In the genomic region with DNA sequence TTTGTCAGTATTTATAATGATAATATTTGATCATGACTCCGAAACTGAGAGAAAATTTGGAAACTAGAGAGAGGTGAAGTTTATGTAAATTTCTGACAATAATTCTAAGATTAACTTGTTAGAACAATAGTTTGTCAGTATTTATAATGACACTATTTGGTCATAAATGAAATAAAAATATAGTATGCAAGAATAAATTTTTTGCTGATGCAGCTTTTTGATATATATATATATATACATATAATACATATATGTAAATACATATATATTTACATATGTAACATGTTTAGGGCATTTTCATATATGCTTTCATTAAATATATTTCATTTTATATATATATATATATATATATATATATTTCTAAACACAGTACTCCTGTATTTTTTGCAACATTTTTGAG, we compare ENCODE assay signal across 24 cellular contexts.
DNase-seq lines count a peak whose midpoint lies in the region; ATAC-seq, FAIRE-seq and TF ChIP-seq lines count a peak whose summit lies in the region.
"Had no signal": no experiment of that assay in that cellular context is flagged by ENCODE, and none has a peak within 500 bp of the region (broad histone marks: within the 10 kb centered on the region; RNA-seq: fewer than 3 reads in every experiment).

No MANE protein-coding gene starts in this region.

- no peak overlapping the region for H4K8ac ChIP-seq in IMR-90 (ENCODE audit: low read depth in 2 of 2, low read length in 2 of 2)

- BruUV-seq in HepG2 (replicated peaks; lab: Mats Ljungman, UMichigan) (no TSS peak), IMR-90 (replicated peaks; lab: Mats Ljungman, UMichigan) (no TSS peak), K562 (replicated peaks; lab: Mats Ljungman, UMichigan) (no TSS peak)

- H4K5ac ChIP-seq in IMR-90 (ENCODE audit: low read depth, low read length), result no peak overlapping the region

- H3K9ac ChIP-seq in HepG2 (ENCODE audit: insufficient read depth, low read depth, low read length), result no peak overlapping the region
- H3K9ac ChIP-seq in IMR-90 (ENCODE audit: low read depth, low read length), result no peak overlapping the region
- no peak overlapping the region for H3K9ac ChIP-seq in K562 (ENCODE audit: insufficient read depth in 1 of 2, low read depth in 2 of 2, low read length in 2 of 2)
- H3K9ac ChIP-seq: BLaER1 had no signal

- TF ChIP-seq EP300 in HepG2 (IDR thresholded peaks at IDR 0.05; ENCODE audit: low read depth in 2 of 2, low read length in 2 of 2) (no peak), HepG2 (CRISPR knock-in tag; IDR thresholded peaks at IDR 0.05; ENCODE audit: borderline replicate concordance) (no peak), K562 (IDR thresholded peaks at IDR 0.05; ENCODE audit: low read length) (no peak)

- no peak for FAIRE-seq in HepG2 (lab: Jason Lieb, UNC)
- no peak for FAIRE-seq in K562 (lab: Jason Lieb, UNC)
- FAIRE-seq: GM12891, GM19239 had no signal

- no peak for TF ChIP-seq CTCF in HepG2 (CRISPR knock-in tag; IDR thresholded peaks at IDR 0.05)
- no peak for TF ChIP-seq CTCF in right lobe of liver (IDR thresholded peaks at IDR 0.05)
- no peak for TF ChIP-seq CTCF in IMR-90 (conservative IDR thresholded peaks at IDR 0.05; ENCODE audit: low read depth, low read length)
- no peak for TF ChIP-seq CTCF in K562 (IDR thresholded peaks at IDR 0.05 in 2 of 3, conservative IDR thresholded peaks at IDR 0.05 in 1 of 3; ENCODE audit: insufficient read depth in 2 of 3, low read depth in 1 of 3, low read length in 3 of 3)

- POLR2A ChIA-PET in HepG2 (lab: Yijun Ruan, JAX) (no interaction called here), IMR-90 (lab: Charles Lee; ENCODE audit: unreplicated experiment) (no interaction called here), K562 (lab: Yijun Ruan, JAX) (no interaction called here)

- H4K20me1 ChIP-seq in HepG2 (ENCODE audit: insufficient read depth, low read length), result no peaks in the 10 kb centered on the region
- H4K20me1 ChIP-seq in IMR-90 (ENCODE audit: insufficient read depth, low read length), result no peaks in the 10 kb centered on the region
- no peaks in the 10 kb centered on the region for H4K20me1 ChIP-seq in K562 (replicated peaks; ENCODE audit: control insufficient read depth, insufficient read depth, low read length)
- H4K20me1 ChIP-seq: BLaER1 had no signal

- no peak overlapping the region for H2BK5ac ChIP-seq in IMR-90 (ENCODE audit: low read depth, low read length, poor library complexity, severe bottlenecking)

- in situ Hi-C loops in HepG2 (cut with HindIII; ENCODE audit: extremely low pct_ligation_motif_present, low pct_unique_long_range_greater_than_20kb) (no loop called here), IMR-90 (cut with MboI; ENCODE audit: low sequenced_read_pairs) (no loop called here), K562 (cut with MboI) (no loop called here)

- no peak overlapping the region for H3K18ac ChIP-seq in IMR-90 (ENCODE audit: low read depth, low read length)

- intact Hi-C loops in HepG2 (cut with micrococcal nuclease; ENCODE audit: unreplicated experiment) (no loop called here), right lobe of liver (cut with DNase I) (no loop called here), IMR-90 (cut with micrococcal nuclease) (no loop called here), K562 (cut with micrococcal nuclease) (no loop called here)

- H3K9me3 ChIP-seq in HepG2 (ENCODE audit: low read length), result no peaks in the 10 kb centered on the region
- no peaks in the 10 kb centered on the region for H3K9me3 ChIP-seq in right lobe of liver
- no peaks in the 10 kb centered on the region for H3K9me3 ChIP-seq in IMR-90 (ENCODE audit: control insufficient read depth, insufficient read depth, low read length)
- no peaks in the 10 kb centered on the region for H3K9me3 ChIP-seq in K562 (replicated peaks; ENCODE audit: control insufficient read depth, insufficient read depth, low read depth, low read length)
- H3K9me3 ChIP-seq: BE2C, BLaER1 had no signal

- H3K4ac ChIP-seq in IMR-90 (ENCODE audit: low read depth, low read length), result no peak overlapping the region

- no peak overlapping the region for H3K27ac ChIP-seq in HepG2 (ENCODE audit: extremely low read length, insufficient read depth, low read length)
- H3K27ac ChIP-seq in right lobe of liver, result no peak overlapping the region
- H3K27ac ChIP-seq in IMR-90 (ENCODE audit: insufficient read depth, low read length), result no peak overlapping the region
- no peak overlapping the region for H3K27ac ChIP-seq in K562 (ENCODE audit: extremely low read depth, low read depth, low read length)
- H3K27ac ChIP-seq: 22Rv1, BLaER1 had no signal

- H3K4me1 ChIP-seq in HepG2 (ENCODE audit: insufficient read depth, low read length), result no peaks in the 10 kb centered on the region
- no peaks in the 10 kb centered on the region for H3K4me1 ChIP-seq in right lobe of liver
- H3K4me1 ChIP-seq in IMR-90 (ENCODE audit: control insufficient read depth, insufficient read depth, low read length), result peaks cover 2% of the 10 kb centered on the region; the same call in 1 of the 2 replicates
- no peaks in the 10 kb centered on the region for H3K4me1 ChIP-seq in K562 (replicated peaks in 1 of 2; ENCODE audit: control insufficient read depth in 2 of 2, insufficient read depth in 2 of 2, low read length in 2 of 2)
- H3K4me1 ChIP-seq: BE2C, BLaER1 had no signal

- H3K4me2 ChIP-seq in HepG2 (ENCODE audit: low read depth, low read length) (no peak overlapping the region), IMR-90 (ENCODE audit: low read depth, low read length) (no peak overlapping the region), K562 (ENCODE audit: insufficient read depth, low read length) (no peak overlapping the region)
- H3K4me2 ChIP-seq: BLaER1 had no signal

- TF ChIP-seq RAD21 in HepG2 (CRISPR knock-in tag; IDR thresholded peaks at IDR 0.05) (no peak), IMR-90 (IDR thresholded peaks at IDR 0.05; ENCODE audit: low read length) (no peak), K562 (CRISPR knock-in tag; conservative IDR thresholded peaks at IDR 0.05 in 1 of 2, IDR thresholded peaks at IDR 0.05 in 1 of 2) (no peak)

- no peaks in the 10 kb centered on the region for H3K79me1 ChIP-seq in IMR-90 (ENCODE audit: low read depth in 1 of 2, low read length in 2 of 2)

- H2BK20ac ChIP-seq in IMR-90 (ENCODE audit: low read depth, low read length), result no peak overlapping the region

- no peak overlapping the region for H3K4me3 ChIP-seq in HepG2 (replicated peaks in 1 of 3; ENCODE audit: insufficient read depth in 1 of 3, low read depth in 2 of 3, low read length in 3 of 3)
- H3K4me3 ChIP-seq in right lobe of liver, result no peak overlapping the region
- H3K4me3 ChIP-seq in IMR-90 (ENCODE audit: insufficient read depth, low read depth, low read length), result no peak overlapping the region
- no peak overlapping the region for H3K4me3 ChIP-seq in K562
- H3K4me3 ChIP-seq: BLaER1 had no signal

- DNase-seq in HepG2 (ENCODE audit: low spot score), result no peak
- DNase-seq in right lobe of liver, result no peak
- no peak for DNase-seq in IMR-90
- DNase-seq in K562 (ENCODE audit: extremely low read depth in 1 of 4, low spot score in 3 of 4), result no peak
- no peak for DNase-seq in KG1 (lab: John Stamatoyannopoulos, UW)
- DNase-seq in activated CD4-positive, alpha-beta T cell treated with anti-CD3 and anti-CD28 coated beads, Interleukin-2, amount 50 U/mL, for 1 hour, result no peak
- DNase-seq: ACHN; BE2C; C1 segment of cervical spinal cord; CD4-positive, alpha-beta memory T cell; CD4-positive, CD25-positive, alpha-beta regulatory T cell; CD8-positive, alpha-beta memory T cell; COR-L47; DMS 273 treated with DMSO at 0.1 percent for 48 hours; DMS153; DMS53; DMS79; DND-41; EL; GF-D8 had no signal

- CTCF ChIA-PET in HepG2 (lab: Yijun Ruan, JAX; ENCODE audit: low intra/inter-chr PET ratio, low total read pairs) (no interaction called here), IMR-90 (lab: Yijun Ruan, JAX) (interaction anchor here (1.5 kb wide), 1 partner anchor 582 kb away, joined by 3 read pairs; no protein-coding TSS in a partner anchor), K562 (lab: Yijun Ruan, JAX; ENCODE audit: low intra/inter-chr PET ratio) (no interaction called here)

- no peak overlapping the region for H4K91ac ChIP-seq in IMR-90 (ENCODE audit: insufficient read depth, low read depth, low read length)

- H3K23ac ChIP-seq in IMR-90 (ENCODE audit: low read depth, low read length), result no peak overlapping the region

- H3K27me3 ChIP-seq in HepG2 (ENCODE audit: control insufficient read depth in 1 of 2, insufficient read depth in 2 of 2, low read length in 2 of 2), result no peaks in the 10 kb centered on the region
- no peaks in the 10 kb centered on the region for H3K27me3 ChIP-seq in right lobe of liver
- no peaks in the 10 kb centered on the region for H3K27me3 ChIP-seq in IMR-90 (ENCODE audit: control insufficient read depth, insufficient read depth, low read length)
- H3K27me3 ChIP-seq in K562 (ENCODE audit: control insufficient read depth in 2 of 2, insufficient read depth in 2 of 2, low read length in 2 of 2), result no peaks in the 10 kb centered on the region
- H3K27me3 ChIP-seq: BE2C, BLaER1 had no signal

- TF ChIP-seq POLR2A in HepG2 (IDR thresholded peaks at IDR 0.05; ENCODE audit: insufficient read depth in 1 of 2, low read depth in 2 of 2, low read length in 2 of 2), result no peak
- no peak for TF ChIP-seq POLR2A in right lobe of liver (IDR thresholded peaks at IDR 0.05)
- TF ChIP-seq POLR2A in IMR-90 (IDR thresholded peaks at IDR 0.05; ENCODE audit: low read depth, low read length), result no peak
- TF ChIP-seq POLR2A in K562 (conservative IDR thresholded peaks at IDR 0.05), result no peak

- no peaks in the 10 kb centered on the region for H3K79me2 ChIP-seq in HepG2 (ENCODE audit: insufficient read depth, low read length)
- no peaks in the 10 kb centered on the region for H3K79me2 ChIP-seq in K562 (ENCODE audit: control insufficient read depth, insufficient read depth, low read length)

- H3K36me3 ChIP-seq in HepG2 (replicated peaks in 1 of 2; ENCODE audit: control insufficient read depth in 1 of 2, insufficient read depth in 2 of 2, low read length in 2 of 2) (no peaks in the 10 kb centered on the region), right lobe of liver (no peaks in the 10 kb centered on the region), IMR-90 (ENCODE audit: control insufficient read depth, insufficient read depth, low read length) (no peaks in the 10 kb centered on the region), K562 (ENCODE audit: control insufficient read depth, insufficient read depth, low read length) (no peaks in the 10 kb centered on the region)
- H3K36me3 ChIP-seq: BE2C, BLaER1 had no signal

- WGBS in HepG2 (ENCODE audit: low lambda C conversion rate), result 7% methylated on average over 1 of the region's 1 CpG
- WGBS in right lobe of liver (ENCODE audit: insufficient coverage, low coverage, low lambda C conversion rate, missing lambda C conversion rate), result 60% methylated on average over 1 of the region's 1 CpG
- WGBS in IMR-90 (ENCODE audit: extremely low coverage in 2 of 2, insufficient read length in 1 of 2), 2 experiments, result no CpG with 5 or more reads among the region's 1 CpG
- 13% methylated on average over 1 of the region's 1 CpG for WGBS in K562 (ENCODE audit: insufficient coverage, low coverage, missing lambda C conversion rate)

- no peak overlapping the region for H2AK9ac ChIP-seq in IMR-90 (replicated peaks; ENCODE audit: low read depth, low read length, poor library complexity)

- H2BK120ac ChIP-seq in IMR-90 (ENCODE audit: low read depth, low read length), result no peak overlapping the region

- no peak for ATAC-seq in HepG2
- ATAC-seq in right lobe of liver, result no peak
- ATAC-seq in IMR-90 (ENCODE audit: low read depth), result no peak
- no peak for ATAC-seq in K562

- H3K14ac ChIP-seq in IMR-90 (replicated peaks; ENCODE audit: low read depth, low read length), result no peak overlapping the region

- no peak overlapping the region for H3K56ac ChIP-seq in IMR-90 (ENCODE audit: extremely low read depth, insufficient read depth, low read length)

- H2AFZ ChIP-seq in HepG2 (ENCODE audit: low read length), result no peak overlapping the region
- no peak overlapping the region for H2AFZ ChIP-seq in IMR-90 (replicated peaks; ENCODE audit: low read length, poor library complexity)
- no peak overlapping the region for H2AFZ ChIP-seq in K562 (ENCODE audit: low read depth, low read length)

- H3K9me1 ChIP-seq in IMR-90 (ENCODE audit: insufficient read depth, low read length) (no peaks in the 10 kb centered on the region), K562 (ENCODE audit: control insufficient read depth, insufficient read depth, low read length) (no peaks in the 10 kb centered on the region)

- H2BK15ac ChIP-seq in IMR-90 (ENCODE audit: low read depth, low read length), result no peak overlapping the region

- no peak overlapping the region for H2AK5ac ChIP-seq in IMR-90 (ENCODE audit: low read depth, low read length)

- dilution Hi-C loops in IMR-90 (cut with HindIII; ENCODE audit: low sequenced_read_pairs, unreplicated experiment), result no loop called here
